Comparison of ENCODE assay signal across 23 cellular contexts in genomic region chr18:63928331-63928730, GRCh38. TPM values are rescaled to one million over a fixed set of nuclear protein-coding genes. Genes with fewer than 3 reads are reported as not detected.
DNase-seq lines count a peak whose midpoint lies in the region; ATAC-seq and TF ChIP-seq lines count a peak whose summit lies in the region.
"Had no signal": no experiment of that assay in that cellular context is flagged by ENCODE, and none has a peak within 500 bp of the region (broad histone marks: within the 10 kb centered on the region; RNA-seq: fewer than 3 reads in every experiment).

No MANE protein-coding gene starts in this region.

- H3K27ac ChIP-seq in HL-60 (replicated peaks) = peak overlapping the region; percentile 95
- H3K27ac ChIP-seq: RWPE1 had no signal

- intact Hi-C loops in natural killer cell (cut with micrococcal nuclease) = no loop called here

- H3K27me3 Mint-ChIP-seq in natural killer cell (ENCODE audit: low read depth in 2 of 2) = peaks cover 8 to 12% of the 10 kb centered on the region in 2 donors

- no peak for ATAC-seq in natural killer cell
- ATAC-seq: CD8-positive, alpha-beta T cell; SK-N-SH treated with all-trans-retinoic acid at 6 μM for 48 hours had no signal

- no peak overlapping the region for H3K4me3 Mint-ChIP-seq in natural killer cell
- H3K4me3 Mint-ChIP-seq: CD8-positive, alpha-beta T cell; IgD-negative memory B cell; T-helper 1 cell treated with Interleukin-12 subunit alpha and Interleukin-12 subunit beta and Interleukin-4 antibody, amounts not matched to agents 30 μg/mL and 1 μg/mL, for 36 hours had no signal

- no peak for TF ChIP-seq POLR2A in NB4 (IDR thresholded peaks at IDR 0.05; ENCODE audit: extremely low read depth, insufficient read length)

- H3K27me3 ChIP-seq in HL-60 (ENCODE audit: insufficient read depth, poor library complexity, severe bottlenecking) = no peaks in the 10 kb centered on the region

- no peaks in the 10 kb centered on the region for H3K36me3 Mint-ChIP-seq in natural killer cell
- H3K36me3 Mint-ChIP-seq: CD8-positive, alpha-beta T cell; IgD-negative memory B cell had no signal

- peak in 1 of 2 experiments; percentile 93 for DNase-seq in HL-60 (ENCODE audit: low read depth in 1 of 2, low spot score in 1 of 2)
- DNase-seq in NB4 (ENCODE audit: low read depth) = peak; percentile 61
- peak; percentile 81 for DNase-seq in SIG-M5 treated with dmso at 0.1 percent for 504 hours (lab: John Stamatoyannopoulos, UW; ENCODE audit: unreplicated experiment)
- no peak for DNase-seq in pons (ENCODE audit: low spot score)
- no peak for DNase-seq in natural killer cell
- DNase-seq in amniotic stem cell (lab: John Stamatoyannopoulos, UW) = no peak
- DNase-seq in stimulated activated CD4-positive, alpha-beta T cell treated with anti-CD3 and anti-CD28 coated beads, Interleukin-2, amount 100 ng/mL, for 48 hours = no peak
- DNase-seq: CD8-positive, alpha-beta T cell; DMS153; NCI-H1105; NCI-H146; NCI-H2029; NCI-H226; NCI-H524; NCI-H82; SHP77 treated with DMSO at 0.1 percent for 48 hours had no signal

- no peak overlapping the region for H3K27ac Mint-ChIP-seq in natural killer cell
- H3K27ac Mint-ChIP-seq: CD8-positive, alpha-beta T cell; IgD-negative memory B cell; T-helper 1 cell treated with Interleukin-12 subunit alpha and Interleukin-12 subunit beta and Interleukin-4 antibody, amounts not matched to agents 30 μg/mL and 1 μg/mL, for 36 hours had no signal

- H3K4me1 Mint-ChIP-seq in natural killer cell = no peaks in the 10 kb centered on the region

- H3K4me3 ChIP-seq in HL-60 (replicated peaks; ENCODE audit: insufficient read depth, low read length) (no peak overlapping the region), NB4 (ENCODE audit: low read depth, low read length) (no peak overlapping the region)

- TF ChIP-seq CTCF in HL-60 (IDR thresholded peaks at IDR 0.05; ENCODE audit: insufficient read depth, low read length) (no peak), NB4 (IDR thresholded peaks at IDR 0.05; ENCODE audit: low read depth, low read length) (no peak), natural killer cell (IDR thresholded peaks at IDR 0.05) (no peak)

- no peaks in the 10 kb centered on the region for H3K9me3 Mint-ChIP-seq in natural killer cell
- H3K9me3 Mint-ChIP-seq: CD8-positive, alpha-beta T cell; T-helper 1 cell treated with Interleukin-12 subunit alpha and Interleukin-12 subunit beta and Interleukin-4 antibody, amounts not matched to agents 30 μg/mL and 1 μg/mL, for 36 hours had no signal

RNA-seq across cellular contexts. Expression of gene SERPINB10, which starts 20.6 kb away (rescaled TPM):
- under 1 TPM in 1 of 3 donors, not detected in 2; 0.43 TPM for total RNA-seq in natural killer cell
- total RNA-seq: A673; CD8-positive, alpha-beta T cell; G401; MCF 10A had no signal

RNA-seq across cellular contexts. Expression of gene HMSD, which starts 20.8 kb away (rescaled TPM):
- total RNA-seq in natural killer cell = not detected
- total RNA-seq: CD8-positive, alpha-beta T cell; G401; MCF 10A had no signal

RNA-seq across cellular contexts. Expression of gene SERPINB2, which starts 40.8 kb away (rescaled TPM):
- total RNA-seq in natural killer cell = 1 to 10 TPM in 2 of 3 donors, not detected in 1; 1.4 to 9.0 TPM
- total RNA-seq: CD8-positive, alpha-beta T cell; G401 had no signal

RNA-seq across cellular contexts. Expression of gene SERPINB8, which starts 41.5 kb away (rescaled TPM):
- total RNA-seq in natural killer cell = 10 to 100 TPM in 2 of 3 donors, 1 to 10 TPM in 1; 4.9 to 12.9 (median 12.8) TPM
- total RNA-seq: G401 had no signal

Comparison
In these comparisons a context has a peak if more than half of its experiments do, and no peak if none do; other contexts are left out.
1. DNase-seq: peak in NB4 (single experiment) and SIG-M5 treated with dmso at 0.1 percent for 504 hours (single experiment); none in pons (single experiment), natural killer cell (single experiment), amniotic stem cell (single experiment) and stimulated activated CD4-positive, alpha-beta T cell treated with anti-CD3 and anti-CD28 coated beads, Interleukin-2, amount 100 ng/mL, for 48 hours (0 of 2).